Comparison of ENCODE assay signal across 8 cellular contexts in the genomic region with DNA sequence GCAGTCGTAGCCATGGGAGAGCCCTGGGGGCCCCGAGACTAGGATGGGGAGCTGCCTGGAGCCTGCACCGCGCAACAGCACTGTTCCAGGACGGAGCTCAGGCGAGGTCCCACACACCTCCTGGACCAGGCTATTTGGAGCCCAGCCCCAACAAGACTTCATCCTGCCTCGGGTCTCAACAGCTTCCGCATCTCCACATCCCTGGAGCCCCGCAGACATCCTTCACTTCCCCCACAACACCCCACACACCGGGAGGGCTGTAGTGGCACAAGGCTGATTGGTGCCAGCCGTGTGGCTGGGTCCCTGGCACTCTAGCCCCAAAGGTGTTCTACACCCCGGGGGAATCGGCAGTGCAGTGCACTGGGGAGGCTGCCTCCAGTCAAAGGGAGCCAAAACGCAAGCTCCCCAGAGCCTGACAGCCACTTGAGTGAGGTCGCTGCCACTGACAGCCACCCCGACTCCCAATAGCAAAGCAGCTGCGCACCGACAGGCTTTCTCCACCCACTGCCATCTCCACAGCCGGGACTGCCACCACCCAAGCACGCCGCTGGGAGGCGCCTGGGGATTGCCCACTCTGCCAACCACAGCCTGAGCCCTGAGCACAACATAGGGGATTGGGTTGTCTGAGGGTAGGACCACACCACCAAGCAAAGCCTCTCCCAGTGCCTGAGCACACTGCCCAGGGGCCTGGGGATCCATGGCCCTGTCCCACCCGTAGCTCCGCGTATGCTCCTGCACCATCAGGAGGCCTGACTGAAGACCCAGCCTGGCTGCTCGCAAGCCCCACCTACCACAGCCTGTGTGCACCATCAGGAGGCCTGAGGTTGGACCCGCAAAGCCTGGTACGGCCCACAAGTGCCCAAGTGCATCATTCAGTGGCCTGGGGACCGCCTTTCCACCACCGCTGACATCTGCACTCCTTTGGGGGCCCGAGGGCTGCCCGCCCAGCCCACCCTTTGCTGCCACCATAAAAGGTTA. TPM values are rescaled to one million over a fixed set of nuclear protein-coding genes. Genes with fewer than 3 reads are reported as not detected.
A peak's percentile ranks its signal among the peaks of the same experiment; 100 is the strongest.
DNase-seq lines count a peak whose midpoint lies in the region; ATAC-seq and TF ChIP-seq lines count a peak whose summit lies in the region.

No MANE protein-coding gene starts in this region.

- no peaks in the 10 kb centered on the region for H3K36me3 Mint-ChIP-seq in activated CD4-positive, alpha-beta T cell treated with anti-CD3 and anti-CD28 coated beads, Interleukin-2, amount 10 ng/mL, durations not matched to agents 24 days and 14 days (ENCODE audit: low read depth)

- H3K9me3 ChIP-seq in lower lobe of right lung, result no peaks in the 10 kb centered on the region

- peaks cover 24% of the 10 kb centered on the region for H3K27me3 Mint-ChIP-seq in activated CD4-positive, alpha-beta T cell treated with anti-CD3 and anti-CD28 coated beads, Interleukin-2, amount 10 ng/mL, durations not matched to agents 24 days and 14 days

- H3K36me3 ChIP-seq in lower lobe of right lung, result no peaks in the 10 kb centered on the region

- H3K27ac Mint-ChIP-seq in activated CD4-positive, alpha-beta T cell treated with anti-CD3 and anti-CD28 coated beads, Interleukin-2, amount 10 ng/mL, durations not matched to agents 24 days and 14 days, result peak overlapping the region; percentile 75

- peak; percentile 19 for DNase-seq in NCI-H2107 treated with DMSO at 0.1 percent for 48 hours (lab: John Stamatoyannopoulos, UW; ENCODE audit: unreplicated experiment)
- DNase-seq in activated CD4-positive, alpha-beta T cell treated with anti-CD3 and anti-CD28 coated beads, Interleukin-2, amount 10 ng/mL, durations not matched to agents 24 days and 14 days, result peak; percentile 98
- DNase-seq in dermis blood vessel endothelial cell, result peak; percentile 72
- DNase-seq in lower lobe of right lung, result peak; percentile 90
- peak; percentile 86 for DNase-seq in stimulated activated CD8-positive, alpha-beta memory T cell treated with anti-CD3 and anti-CD28 coated beads, Interleukin-12 subunit alpha, Interleukin-12 subunit beta, amount 100 ng/mL, for 4 hours (ENCODE audit: low read depth)
- no peak for DNase-seq in NCI-H510A (lab: John Stamatoyannopoulos, UW)

- ATAC-seq in GM18499 (IDR thresholded peaks at IDR 0.05; ENCODE audit: insufficient read depth, unreplicated experiment) (peak; percentile 55), HG02763 (IDR thresholded peaks at IDR 0.05; ENCODE audit: unreplicated experiment) (peak; percentile 94), lower lobe of right lung (peak; percentile 96 to 97)

- no peak overlapping the region for H3K27ac ChIP-seq in lower lobe of right lung

- H3K27me3 ChIP-seq in lower lobe of right lung (ENCODE audit: low read depth), result peaks cover 10% of the 10 kb centered on the region

- peaks cover 11% of the 10 kb centered on the region for H3K4me1 ChIP-seq in lower lobe of right lung

- H3K4me3 Mint-ChIP-seq in activated CD4-positive, alpha-beta T cell treated with anti-CD3 and anti-CD28 coated beads, Interleukin-2, amount 10 ng/mL, durations not matched to agents 24 days and 14 days, result peak overlapping the region; percentile 91

- peak; percentile 93 for TF ChIP-seq CTCF in lower lobe of right lung (IDR thresholded peaks at IDR 0.05)

- intact Hi-C loops in activated CD4-positive, alpha-beta T cell treated with anti-CD3 and anti-CD28 coated beads, Interleukin-2, amount 10 ng/mL, durations not matched to agents 24 days and 14 days (cut with micrococcal nuclease), result loop anchor here (1.0 to 10.0 kb wide), 7 partner anchors 51 to 378 kb away; no protein-coding TSS in a partner anchor
- intact Hi-C loops in lower lobe of right lung (cut with DNase I), result no loop called here

- H3K4me1 Mint-ChIP-seq in activated CD4-positive, alpha-beta T cell treated with anti-CD3 and anti-CD28 coated beads, Interleukin-2, amount 10 ng/mL, durations not matched to agents 24 days and 14 days, result peaks cover 26% of the 10 kb centered on the region

- peak overlapping the region; percentile 48 for H3K4me3 ChIP-seq in lower lobe of right lung

- H3K9me3 Mint-ChIP-seq in activated CD4-positive, alpha-beta T cell treated with anti-CD3 and anti-CD28 coated beads, Interleukin-2, amount 10 ng/mL, durations not matched to agents 24 days and 14 days, result no peaks in the 10 kb centered on the region

RNA-seq across cellular contexts. Expression of a gene that starts 13.2 kb away (rescaled TPM):
- not detected in 2 replicates for total RNA-seq in activated CD4-positive, alpha-beta T cell treated with anti-CD3 and anti-CD28 coated beads, Interleukin-2, amount 10 ng/mL, durations not matched to agents 24 days and 14 days
- total RNA-seq in dermis blood vessel endothelial cell (not detected in 2 replicates), lower lobe of right lung (4.1 TPM)

RNA-seq across cellular contexts. Expression of a gene that starts 53.4 kb away (rescaled TPM):
- 106 and 111 TPM in 2 replicates for total RNA-seq in activated CD4-positive, alpha-beta T cell treated with anti-CD3 and anti-CD28 coated beads, Interleukin-2, amount 10 ng/mL, durations not matched to agents 24 days and 14 days
- total RNA-seq in dermis blood vessel endothelial cell (0.23 and 1.5 TPM in 2 replicates), lower lobe of right lung (11.4 TPM)

RNA-seq across cellular contexts. Expression of a gene that starts 55.0 kb away (rescaled TPM):
- 13.0 and 13.1 TPM in 2 replicates for total RNA-seq in activated CD4-positive, alpha-beta T cell treated with anti-CD3 and anti-CD28 coated beads, Interleukin-2, amount 10 ng/mL, durations not matched to agents 24 days and 14 days
- 39.9 and 78.8 TPM in 2 replicates for total RNA-seq in dermis blood vessel endothelial cell
- 24.8 TPM for total RNA-seq in lower lobe of right lung
